21 cellular contexts compared by ENCODE assay signal in the genomic region with DNA sequence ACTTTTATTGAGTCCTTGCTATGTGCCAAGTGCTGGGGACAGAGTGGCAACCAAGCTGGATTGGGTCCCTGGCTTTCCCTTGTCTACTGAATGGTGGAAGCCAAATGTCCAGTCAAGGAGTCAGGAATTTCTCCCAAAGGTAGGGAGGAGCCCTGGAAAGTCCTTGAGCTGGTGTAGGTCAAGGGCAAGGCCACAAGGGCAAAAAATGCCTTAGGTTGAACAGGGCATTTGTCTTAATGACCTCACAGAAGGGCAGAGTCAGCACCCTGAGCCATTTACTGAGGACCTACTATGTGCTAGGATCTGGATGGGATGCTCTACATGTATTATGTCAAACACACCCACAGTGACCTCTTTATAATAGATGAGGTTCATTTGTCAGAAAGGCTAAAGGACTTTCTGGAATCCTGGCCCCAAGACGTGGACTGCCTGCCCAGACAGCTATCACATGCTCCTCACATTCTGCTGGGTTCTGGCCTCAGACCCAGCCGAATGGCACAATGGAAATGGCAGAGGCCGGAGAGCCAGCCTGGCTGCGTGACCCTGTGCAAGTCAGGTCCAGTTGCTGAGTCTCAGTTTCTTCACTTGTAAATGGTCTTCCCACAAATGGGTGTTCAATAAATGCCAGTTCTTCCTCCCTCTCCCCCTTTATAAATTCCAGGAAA. TPM values are rescaled to one million over a fixed set of nuclear protein-coding genes. Genes with fewer than 3 reads are reported as not detected.
DNase-seq lines count a peak whose midpoint lies in the region; ATAC-seq and TF ChIP-seq lines count a peak whose summit lies in the region.
"Had no signal": no experiment of that assay in that cellular context is flagged by ENCODE, and none has a peak within 500 bp of the region (broad histone marks: within the 10 kb centered on the region; RNA-seq: fewer than 3 reads in every experiment).

No MANE protein-coding gene starts in this region.

- H2AK5ac ChIP-seq in neuronal stem cell (ENCODE audit: low read depth, low read length): no peak overlapping the region

- no peaks in the 10 kb centered on the region for H4K20me1 ChIP-seq in OCI-LY7 (ENCODE audit: insufficient read depth, low read length)

- H4K8ac ChIP-seq in neuronal stem cell (ENCODE audit: low read depth, low read length): no peak overlapping the region

- no peak overlapping the region for H3K4me2 ChIP-seq in neuronal stem cell (ENCODE audit: insufficient read depth, low read length, poor library complexity, severe bottlenecking)
- no peak overlapping the region for H3K4me2 ChIP-seq in OCI-LY7 (ENCODE audit: low read length)
- H3K4me2 ChIP-seq: A549 had no signal

- WGBS in heart right ventricle, 2 donors: 60 to 71% methylated on average over 4 of the region's 4 CpGs
- no CpG with 5 or more reads among the region's 4 CpGs for WGBS in neuronal stem cell (ENCODE audit: extremely low coverage in 2 of 2, insufficient read length in 2 of 2, insufficient replicate concordance in 1 of 2), 2 donors
- 90% methylated on average over 4 of the region's 4 CpGs for WGBS in esophagus muscularis mucosa

- no peak overlapping the region for H4K91ac ChIP-seq in neuronal stem cell (ENCODE audit: low read depth, low read length, poor library complexity)

- no peaks in the 10 kb centered on the region for H3K9me3 ChIP-seq in heart right ventricle
- no peaks in the 10 kb centered on the region for H3K9me3 ChIP-seq in neuronal stem cell (replicated peaks in 1 of 2; ENCODE audit: control insufficient read depth in 2 of 2, insufficient read depth in 1 of 2, low read depth in 1 of 2, low read length in 2 of 2)
- no peaks in the 10 kb centered on the region for H3K9me3 ChIP-seq in OCI-LY7 (ENCODE audit: low read length)
- H3K9me3 ChIP-seq in esophagus muscularis mucosa: no peaks in the 10 kb centered on the region

- H3K4me1 ChIP-seq in heart right ventricle (peaks cover 0 to 31% (median 10%) of the 10 kb centered on the region in 9 donors), neuronal stem cell (ENCODE audit: control insufficient read depth in 2 of 2, insufficient read depth in 1 of 2, low read depth in 1 of 2, low read length in 2 of 2) (peaks cover 0 to 12% of the 10 kb centered on the region in 2 donors), OCI-LY7 (ENCODE audit: insufficient read depth, low read length, poor library complexity, severe bottlenecking) (no peaks in the 10 kb centered on the region), esophagus muscularis mucosa (peaks cover 7 to 19% (median 14%) of the 10 kb centered on the region in 4 donors)
- H3K4me1 ChIP-seq: A549 had no signal

- H3K4ac ChIP-seq in neuronal stem cell (ENCODE audit: low read length): no peak overlapping the region

- ATAC-seq in heart right ventricle (peak in 4 of 8 donors; percentile 22 to 64 (median 40)), left ventricle myocardium superior (peak; percentile 24), HG02759 (IDR thresholded peaks at IDR 0.05; ENCODE audit: unreplicated experiment) (no peak)
- ATAC-seq: A549 had no signal

- H3K79me2 ChIP-seq in OCI-LY7 (ENCODE audit: insufficient read depth, low read depth, low read length): no peaks in the 10 kb centered on the region

- no peak for TF ChIP-seq EP300 in esophagus muscularis mucosa (IDR thresholded peaks at IDR 0.05)

- no peak overlapping the region for H2BK120ac ChIP-seq in neuronal stem cell (ENCODE audit: low read depth, low read length)

- H3K18ac ChIP-seq in neuronal stem cell (ENCODE audit: low read length): peak overlapping the region; percentile 6

- DNase-seq in heart right ventricle (no peak), cardiac septum (ENCODE audit: low spot score) (no peak), left ventricle myocardium superior (no peak), neuronal stem cell (ENCODE audit: low spot score) (no peak), OCI-LY7 (ENCODE audit: low spot score) (no peak), G401 (ENCODE audit: low spot score) (no peak), esophagus muscularis mucosa (ENCODE audit: extremely low spot score) (no peak)
- DNase-seq: COR-L47, H9, IMR-90, Kasumi-1, NCI-H1105 treated with DMSO at 0.1 percent for 48 hours, NCI-H1694 treated with DMSO at 0.1 percent for 48 hours, NCI-H2107, NCI-H2227 treated with DMSO at 0.1 percent for 48 hours, NCI-H524 treated with DMSO at 0.1 percent for 48 hours, SIG-M5 had no signal

- no peak for TF ChIP-seq CTCF in heart right ventricle (IDR thresholded peaks at IDR 0.05)
- no peak for TF ChIP-seq CTCF in OCI-LY7 (conservative IDR thresholded peaks at IDR 0.05; ENCODE audit: low read length)
- TF ChIP-seq CTCF in esophagus muscularis mucosa (IDR thresholded peaks at IDR 0.05): no peak

- no peak overlapping the region for H2BK5ac ChIP-seq in neuronal stem cell (ENCODE audit: low read length)

- H3K4me3 ChIP-seq in heart right ventricle (no peak overlapping the region), neuronal stem cell (ENCODE audit: low read length in 2 of 2) (no peak overlapping the region), OCI-LY7 (ENCODE audit: low read depth, low read length, poor library complexity, severe bottlenecking) (no peak overlapping the region), esophagus muscularis mucosa (no peak overlapping the region)
- H3K4me3 ChIP-seq: A549 had no signal

- no peak for TF ChIP-seq POLR2A in esophagus muscularis mucosa (IDR thresholded peaks at IDR 0.05; ENCODE audit: low read depth)

- H3K14ac ChIP-seq in neuronal stem cell (ENCODE audit: low read length): no peak overlapping the region

- intact Hi-C loops in heart right ventricle (cut with DNase I): no loop called here
- intact Hi-C loops in cardiac septum (cut with DNase I): no loop called here
- intact Hi-C loops in left ventricle myocardium superior (cut with micrococcal nuclease): no loop called here
- intact Hi-C loops in OCI-LY7 (cut with micrococcal nuclease; ENCODE audit: unreplicated experiment): no loop called here
- intact Hi-C loops in esophagus muscularis mucosa (cut with DNase I): no loop called here

- H2BK12ac ChIP-seq in neuronal stem cell (ENCODE audit: low read length): no peak overlapping the region

- H3K27ac ChIP-seq in heart right ventricle (peak overlapping the region in 6 of 10 donors; percentile 4 to 87 (median 53)), neuronal stem cell (replicated peaks; ENCODE audit: low read length) (no peak overlapping the region), OCI-LY7 (ENCODE audit: low read depth, low read length, poor library complexity, severe bottlenecking) (no peak overlapping the region), esophagus muscularis mucosa (replicated peaks in 1 of 4) (no peak overlapping the region)
- H3K27ac ChIP-seq: A549 had no signal

- BruUV-seq in OCI-LY7 (replicated peaks; lab: Mats Ljungman, UMichigan): no TSS peak

- H3K9me2 ChIP-seq in OCI-LY7 (ENCODE audit: insufficient read depth, low read length): no peaks in the 10 kb centered on the region

- in situ Hi-C loops in G401 (cut with HindIII; ENCODE audit: low sequenced_read_pairs): no loop called here

- H3K9ac ChIP-seq in neuronal stem cell (ENCODE audit: low read depth, low read length, poor library complexity): no peak overlapping the region

- H3K36me3 ChIP-seq in heart right ventricle (no peaks in the 10 kb centered on the region), neuronal stem cell (replicated peaks in 1 of 2; ENCODE audit: control insufficient read depth in 2 of 2, insufficient read depth in 2 of 2, low read length in 2 of 2) (no peaks in the 10 kb centered on the region), OCI-LY7 (ENCODE audit: insufficient read depth, low read length) (no peaks in the 10 kb centered on the region), esophagus muscularis mucosa (no peaks in the 10 kb centered on the region)

- no peaks in the 10 kb centered on the region for H3K79me1 ChIP-seq in neuronal stem cell (ENCODE audit: low read depth, low read length)

- POLR2A ChIA-PET in OCI-LY7 (lab: Charles Lee): no interaction called here

- H3K27me3 ChIP-seq in heart right ventricle: peaks cover 0 to 4% (median 0%) of the 10 kb centered on the region in 7 donors
- H3K27me3 ChIP-seq in neuronal stem cell (ENCODE audit: control insufficient read depth in 3 of 3, insufficient read depth in 3 of 3, low read depth in 1 of 3, low read length in 3 of 3): peaks cover 0 to 5% (median 0%) of the 10 kb centered on the region in 3 experiments
- no peaks in the 10 kb centered on the region for H3K27me3 ChIP-seq in esophagus muscularis mucosa

- no peak overlapping the region for H3K23ac ChIP-seq in neuronal stem cell (ENCODE audit: low read depth, low read length, poor library complexity)

- CTCF ChIA-PET in OCI-LY7 (lab: Charles Lee; ENCODE audit: unreplicated experiment): no interaction called here

- no peak overlapping the region for H2BK15ac ChIP-seq in neuronal stem cell (ENCODE audit: low read length)

- H2AFZ ChIP-seq in neuronal stem cell (ENCODE audit: low read length) (no peak overlapping the region), OCI-LY7 (ENCODE audit: low read length) (no peak overlapping the region)

RNA-seq across cellular contexts. Expression of a gene that starts 17.7 kb away (rescaled TPM):
- under 1 TPM in 4 of 10 donors, not detected in 6; 0.13 to 0.35 (median 0.20) TPM for total RNA-seq in heart right ventricle
- polyA plus RNA-seq in heart right ventricle: not detected
- not detected for total RNA-seq in cardiac septum
- total RNA-seq in left ventricle myocardium superior: 0.17 TPM
- 0.06 TPM for polyA plus RNA-seq in neuronal stem cell (2013, experiment 1 of 2)
- 0.07 TPM for polyA plus RNA-seq in neuronal stem cell (2013, experiment 2 of 2)
- total RNA-seq in OCI-LY7 (2014; rRNA removed; shearing (Covaris generic)): not detected in 2 replicates
- total RNA-seq in OCI-LY7 (2022): not detected in 2 replicates
- total RNA-seq in G401 (2014; rRNA removed; shearing (Covaris generic)): not detected in 2 replicates
- total RNA-seq in esophagus muscularis mucosa: not detected
- total RNA-seq: H9, HT-29, IMR-90 had no signal
- polyA plus RNA-seq: A549, CD14-positive monocyte, IMR-90 had no signal

RNA-seq across cellular contexts. Expression of a gene that starts 33.3 kb away (rescaled TPM):
- total RNA-seq in heart right ventricle: 10 to 100 TPM in 5 of 10 donors, 1 to 10 TPM in 5; 6.2 to 24.4 (median 10.3) TPM
- 10 to 100 TPM in 1 of 2 donors, 1 to 10 TPM in 1; 9.2 to 17.2 TPM for polyA plus RNA-seq in heart right ventricle
- total RNA-seq in cardiac septum: 10.3 TPM
- 18.3 TPM for total RNA-seq in left ventricle myocardium superior
- polyA plus RNA-seq in neuronal stem cell (2013, experiment 1 of 2): 1.9 TPM
- polyA plus RNA-seq in neuronal stem cell (2013, experiment 2 of 2): 2.0 TPM
- 6.5 and 13.8 TPM in 2 replicates for total RNA-seq in OCI-LY7 (2014; rRNA removed; shearing (Covaris generic))
- 5.6 and 7.0 TPM in 2 replicates for total RNA-seq in OCI-LY7 (2022)
- total RNA-seq in G401 (2014; rRNA removed; shearing (Covaris generic)): 94.6 and 105 TPM in 2 replicates
- 1 to 10 TPM in 3 of 4 donors, under 1 TPM in 1; 0.83 to 6.5 (median 2.0) TPM for total RNA-seq in esophagus muscularis mucosa

Comparison
In these comparisons a context has a peak if more than half of its experiments do, and no peak if none do; other contexts are left out.
1. H3K27ac ChIP-seq: peak in heart right ventricle (6 of 10); none in neuronal stem cell (single experiment), OCI-LY7 (single experiment) and esophagus muscularis mucosa (0 of 4).